In the genomic region with DNA sequence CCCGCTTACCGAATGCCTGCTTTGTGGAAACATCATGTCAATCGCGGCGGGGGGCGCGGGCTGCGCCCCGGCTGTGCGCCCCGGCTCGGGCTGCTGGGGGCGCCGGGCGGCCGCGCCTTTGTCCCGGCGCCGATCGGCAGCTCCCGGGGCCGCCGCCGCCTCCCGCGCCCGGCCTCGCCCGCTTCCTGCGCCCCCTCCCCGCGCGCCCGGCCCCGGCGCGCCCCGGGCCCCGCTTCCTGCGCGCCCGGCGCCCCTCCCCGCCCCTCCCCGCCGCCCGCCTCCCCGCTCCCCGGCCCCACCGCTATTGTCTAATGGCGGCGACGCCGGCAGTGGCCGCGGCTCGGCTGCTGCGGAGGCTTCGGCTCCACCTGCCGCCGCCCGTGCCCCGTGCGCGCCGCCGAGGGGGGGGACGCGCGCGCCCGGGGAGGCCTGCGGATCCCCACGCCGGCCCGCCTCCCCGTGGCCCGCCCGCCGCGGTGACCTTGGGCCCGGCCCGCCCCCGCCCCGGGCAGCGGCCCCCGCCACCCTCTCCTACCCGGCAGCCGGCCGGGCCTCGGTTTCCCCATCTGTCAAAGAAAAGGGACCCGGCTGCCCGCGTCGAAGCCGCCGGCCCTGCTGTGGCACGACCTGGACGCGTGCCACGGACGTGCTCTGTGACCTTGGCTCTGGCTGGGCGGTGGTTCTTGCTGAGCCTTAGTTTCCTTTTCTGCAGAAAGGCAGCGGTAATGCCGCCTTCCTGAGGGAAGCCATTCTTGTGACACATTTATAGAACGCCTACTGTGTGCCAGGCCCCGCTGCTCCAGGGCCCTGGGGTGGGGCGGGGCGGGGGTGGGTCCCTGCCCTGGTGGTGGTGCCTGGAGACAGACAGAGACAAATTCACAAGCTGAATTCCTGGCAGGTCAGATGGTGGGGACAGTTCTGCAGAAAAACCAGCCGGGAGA, we compare ENCODE assay signal across 8 cellular contexts. TPM values are rescaled to one million over a fixed set of nuclear protein-coding genes. Genes with fewer than 3 reads are reported as not detected.
A peak's percentile ranks its signal among the peaks of the same experiment; 100 is the strongest.
DNase-seq lines count a peak whose midpoint lies in the region; ATAC-seq, FAIRE-seq and TF ChIP-seq lines count a peak whose summit lies in the region.

A gene with protein sequence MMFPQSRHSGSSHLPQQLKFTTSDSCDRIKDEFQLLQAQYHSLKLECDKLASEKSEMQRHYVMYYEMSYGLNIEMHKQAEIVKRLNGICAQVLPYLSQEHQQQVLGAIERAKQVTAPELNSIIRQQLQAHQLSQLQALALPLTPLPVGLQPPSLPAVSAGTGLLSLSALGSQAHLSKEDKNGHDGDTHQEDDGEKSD (minus strand): TSS at position 331 of the 941 bp plus-strand sequence. CDS start 295 bp downstream, at position 36.

- peaks cover 0 to 44% of the 10 kb centered on the region in 2 donors for H3K4me1 ChIP-seq in muscle layer of duodenum (ENCODE audit: control insufficient read depth in 1 of 2, insufficient read depth in 2 of 2, low read length in 2 of 2)

- peak within 1 kb of the TSS; percentile 92 for H3K4me3 Mint-ChIP-seq in stimulated activated memory B cell treated with anti-CD40 and anti-IgM and Interleukin-4, amounts not matched to agents 10 μg/mL and 1 μg/mL and 100 μg/mL, for 72 hours

- FAIRE-seq in GM19239 (lab: Jason Lieb, UNC), result peak; percentile 76

- H3K36me3 ChIP-seq in muscle layer of duodenum (ENCODE audit: control insufficient read depth in 1 of 2, insufficient read depth in 2 of 2, low read length in 2 of 2), result peaks cover 13 to 14% of the 10 kb centered on the region in 2 donors

- peaks cover 60% of the 10 kb centered on the region for H3K4me1 Mint-ChIP-seq in stimulated activated memory B cell treated with anti-CD40 and anti-IgM and Interleukin-4, amounts not matched to agents 10 μg/mL and 1 μg/mL and 100 μg/mL, for 72 hours

- peak within 1 kb of the TSS; percentile 60 for H3K27ac ChIP-seq in muscle layer of duodenum (ENCODE audit: low read length)

- H3K36me3 Mint-ChIP-seq in stimulated activated memory B cell treated with anti-CD40 and anti-IgM and Interleukin-4, amounts not matched to agents 10 μg/mL and 1 μg/mL and 100 μg/mL, for 72 hours, result peaks cover 30% of the 10 kb centered on the region

- peak within 1 kb of the TSS; percentile 98 for H3K27ac Mint-ChIP-seq in stimulated activated memory B cell treated with anti-CD40 and anti-IgM and Interleukin-4, amounts not matched to agents 10 μg/mL and 1 μg/mL and 100 μg/mL, for 72 hours

- H3K27me3 Mint-ChIP-seq in stimulated activated memory B cell treated with anti-CD40 and anti-IgM and Interleukin-4, amounts not matched to agents 10 μg/mL and 1 μg/mL and 100 μg/mL, for 72 hours, result no peaks in the 10 kb centered on the region

- peak within 1 kb of the TSS; percentile 87 for H3K4me3 ChIP-seq in epithelial cell of proximal tubule (ENCODE audit: low read depth, low read length)
- H3K4me3 ChIP-seq in muscle layer of duodenum (ENCODE audit: low read depth in 1 of 2, low read length in 2 of 2), result peak within 1 kb of the TSS; percentile 64 to 85

- DNase-seq in 8988T (peak; percentile 69), GM19239 (ENCODE audit: insufficient read length, low spot score) (peak; percentile 88), NCI-H460 (ENCODE audit: extremely low read depth, low read depth) (peak; percentile 35), activated T-cell treated with anti-CD3 and anti-CD28 coated beads for 24 hours (ENCODE audit: low read depth) (peak; percentile 54), epithelial cell of proximal tubule (ENCODE audit: low read depth) (no peak)

- H3K27me3 ChIP-seq in muscle layer of duodenum (ENCODE audit: low read depth, low read length), result no peaks in the 10 kb centered on the region

- H3K9me3 ChIP-seq in muscle layer of duodenum (ENCODE audit: control insufficient read depth in 1 of 2, low read length in 2 of 2), result no peaks in the 10 kb centered on the region

- no peak for TF ChIP-seq CTCF in epithelial cell of proximal tubule (conservative IDR thresholded peaks at IDR 0.05; ENCODE audit: low read depth, low read length)

- peak; percentile 73 for ATAC-seq in stimulated activated memory B cell treated with anti-CD40 and anti-IgM and Interleukin-4, amounts not matched to agents 10 μg/mL and 1 μg/mL and 100 μg/mL, for 72 hours
- ATAC-seq in GM18861 (IDR thresholded peaks at IDR 0.05; ENCODE audit: unreplicated experiment), result no peak

- no peaks in the 10 kb centered on the region for H3K9me3 Mint-ChIP-seq in stimulated activated memory B cell treated with anti-CD40 and anti-IgM and Interleukin-4, amounts not matched to agents 10 μg/mL and 1 μg/mL and 100 μg/mL, for 72 hours

RNA-seq across cellular contexts. Expression of the gene that starts here (rescaled TPM):
- 135 and 136 TPM in 2 replicates for total RNA-seq in NCI-H460 (2014; rRNA removed; shearing (Covaris generic))
- polyA plus RNA-seq in NCI-H460 (2014; cell fraction: nucleus; rRNA removed), result 134 and 176 TPM in 2 replicates
- total RNA-seq in epithelial cell of proximal tubule, result 238 and 310 TPM in 2 replicates
